Comparison of ENCODE assay signal across 19 cellular contexts in the genomic region with DNA sequence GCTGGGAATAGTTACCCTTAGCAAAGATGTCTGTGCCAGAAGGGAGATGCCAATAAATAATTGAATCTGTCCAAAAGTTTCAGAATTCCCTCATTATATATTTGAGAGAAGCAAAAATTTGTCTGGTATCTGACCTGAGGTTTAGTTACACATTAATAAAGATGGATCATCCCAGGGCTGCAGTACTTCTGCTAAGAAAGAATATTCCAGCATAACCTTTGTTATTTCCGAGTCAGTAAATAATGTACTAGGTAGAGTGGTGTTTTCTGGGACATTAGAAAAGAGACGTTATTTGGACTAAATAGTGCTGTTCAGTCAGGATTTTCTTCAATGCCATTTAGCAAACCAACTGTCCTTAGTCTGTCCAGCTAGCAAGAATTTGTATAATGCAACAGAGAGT. TPM values are rescaled to one million over a fixed set of nuclear protein-coding genes. Genes with fewer than 3 reads are reported as not detected.
DNase-seq lines count a peak whose midpoint lies in the region; ATAC-seq, FAIRE-seq and TF ChIP-seq lines count a peak whose summit lies in the region.
"Had no signal": no experiment of that assay in that cellular context is flagged by ENCODE, and none has a peak within 500 bp of the region (broad histone marks: within the 10 kb centered on the region; RNA-seq: fewer than 3 reads in every experiment).

No MANE protein-coding gene starts in this region.

- H3K4me3 Mint-ChIP-seq in osteocyte (ENCODE audit: unreplicated experiment), result no peak overlapping the region
- H3K4me3 Mint-ChIP-seq: activated B cell treated with CpG ODN at 0.5 μM for 24 hours had no signal

- no peaks in the 10 kb centered on the region for H3K27me3 Mint-ChIP-seq in osteocyte (ENCODE audit: unreplicated experiment)
- H3K27me3 Mint-ChIP-seq: activated B cell treated with CpG ODN at 0.5 μM for 24 hours had no signal

- H3K79me2 ChIP-seq in ACC112 (ENCODE audit: control insufficient read depth, insufficient read depth, low read length, unreplicated experiment), result peaks cover 97% of the 10 kb centered on the region

- peak overlapping the region; percentile 51 for H3K27ac Mint-ChIP-seq in osteocyte (ENCODE audit: unreplicated experiment)
- H3K27ac Mint-ChIP-seq: activated B cell treated with CpG ODN at 0.5 μM for 24 hours; activated T-helper 2 cell treated with anti-CD3 and anti-CD28 coated beads, Interferon-gamma antibody, Interleukin-2, Interleukin-4, amounts not matched to agents 10 μg/mL and 5 μg/mL and 100 μg/mL, durations not matched to agents 14 hours and 24 hours and 36 hours had no signal

- H3K4me3 ChIP-seq in ACC112 (ENCODE audit: low read depth, low read length) (peak overlapping the region; percentile 37; the same call in 1 of the 2 replicates), WERI-Rb-1 (ENCODE audit: low read depth, low read length) (peak overlapping the region; percentile 44), kidney (ENCODE audit: low read length in 2 of 2) (peak overlapping the region; percentile 63 to 71)
- H3K4me3 ChIP-seq: ovary had no signal

- no peak for ATAC-seq in GM18868 (IDR thresholded peaks at IDR 0.05; ENCODE audit: unreplicated experiment)
- no peak for ATAC-seq in HG02852 (IDR thresholded peaks at IDR 0.05; ENCODE audit: unreplicated experiment)

- no peak overlapping the region for H2AFZ ChIP-seq in ACC112 (ENCODE audit: low read length, unreplicated experiment)

- peaks cover 4% of the 10 kb centered on the region for H3K36me3 Mint-ChIP-seq in osteocyte (ENCODE audit: unreplicated experiment)

- H3K36me3 ChIP-seq in ACC112 (ENCODE audit: insufficient read depth, low read length), result no peaks in the 10 kb centered on the region
- H3K36me3 ChIP-seq in WERI-Rb-1, result peaks cover 8% of the 10 kb centered on the region; the same call in 1 of the 2 replicates
- H3K36me3 ChIP-seq in kidney (ENCODE audit: control insufficient read depth in 1 of 2, insufficient read depth in 2 of 2, low read length in 2 of 2), result no peaks in the 10 kb centered on the region
- H3K36me3 ChIP-seq: ovary had no signal

- intact Hi-C loops in kidney (cut with DNase I), result no loop called here
- intact Hi-C loops in posterior vena cava (cut with DNase I), result no loop called here

- H3K27me3 ChIP-seq in ACC112 (ENCODE audit: insufficient read depth, low read length) (no peaks in the 10 kb centered on the region), WERI-Rb-1 (ENCODE audit: insufficient read depth, low read depth, severe bottlenecking) (no peaks in the 10 kb centered on the region)
- H3K27me3 ChIP-seq: ovary had no signal

- H3K9me3 ChIP-seq in WERI-Rb-1 (ENCODE audit: severe bottlenecking) (no peaks in the 10 kb centered on the region), kidney (ENCODE audit: control insufficient read depth in 1 of 2, low read length in 2 of 2) (no peaks in the 10 kb centered on the region)
- H3K9me3 ChIP-seq: ovary had no signal

- H3K9me3 Mint-ChIP-seq in osteocyte (ENCODE audit: unreplicated experiment), result no peaks in the 10 kb centered on the region
- H3K9me3 Mint-ChIP-seq: activated B cell treated with CpG ODN at 0.5 μM for 24 hours; activated T-helper 2 cell treated with anti-CD3 and anti-CD28 coated beads, Interferon-gamma antibody, Interleukin-2, Interleukin-4, amounts not matched to agents 10 μg/mL and 5 μg/mL and 100 μg/mL, durations not matched to agents 14 hours and 24 hours and 36 hours had no signal

- peak overlapping the region in 1 of 2 donors; percentile 68 for H3K9ac ChIP-seq in kidney (ENCODE audit: low read length in 2 of 2)

- no peak overlapping the region for H3K27ac ChIP-seq in ACC112 (ENCODE audit: low read depth, low read length)
- peak overlapping the region; percentile 95 for H3K27ac ChIP-seq in WERI-Rb-1
- peak overlapping the region; percentile 81 to 83 for H3K27ac ChIP-seq in kidney (ENCODE audit: low read depth in 2 of 2, low read length in 2 of 2)
- H3K27ac ChIP-seq: RWPE1 had no signal

- TF ChIP-seq CTCF in WERI-Rb-1 (IDR thresholded peaks at IDR 0.05; ENCODE audit: low read depth, low read length) (no peak), kidney (IDR thresholded peaks at IDR 0.05; ENCODE audit: borderline replicate concordance, extremely low read depth, insufficient read depth) (no peak), osteocyte (IDR thresholded peaks at IDR 0.05) (no peak)

- FAIRE-seq in kidney (lab: Jason Lieb, UNC), result peak; percentile 17
- FAIRE-seq: endothelial cell of umbilical vein, urothelium cell line had no signal

- DNase-seq in WERI-Rb-1, result no peak
- DNase-seq in kidney, result no peak
- DNase-seq in osteocyte (ENCODE audit: extremely low spot score, unreplicated experiment), result no peak
- DNase-seq in posterior vena cava (ENCODE audit: low spot score), result no peak
- DNase-seq in NCI-H2171 (lab: John Stamatoyannopoulos, UW), result no peak
- DNase-seq: activated B cell treated with CpG ODN at 0.5 μM for 24 hours; activated CD8-positive, alpha-beta memory T cell treated with anti-CD3 and anti-CD28 coated beads for 24 hours; amygdala; EL; foreskin melanocyte; NCI-H187; ovary had no signal

- H3K4me1 Mint-ChIP-seq in osteocyte (ENCODE audit: unreplicated experiment), result peaks cover 53% of the 10 kb centered on the region

- peaks cover 46% of the 10 kb centered on the region for H3K4me1 ChIP-seq in ACC112 (ENCODE audit: control insufficient read depth, insufficient read depth, low read length, unreplicated experiment)
- H3K4me1 ChIP-seq in kidney (ENCODE audit: control insufficient read depth in 1 of 2, insufficient read depth in 1 of 2, low read depth in 1 of 2, low read length in 2 of 2), result peaks cover 34 to 46% of the 10 kb centered on the region in 2 donors

RNA-seq across cellular contexts. Expression of a gene that starts 26.5 kb away (rescaled TPM):
- total RNA-seq in kidney (313 TPM), osteocyte (273 and 274 TPM in 2 replicates), posterior vena cava (100 to 1,000 TPM; 297 to 327 TPM)
- 232 TPM for polyA plus RNA-seq in kidney (ENCODE audit: insufficient read depth, low read depth, low replicate concordance)
